27 cellular contexts compared by ENCODE assay signal in genomic region chr12:19916982-19917381, GRCh38.
DNase-seq lines count a peak whose midpoint lies in the region; TF ChIP-seq lines count a peak whose summit lies in the region.
"Had no signal": no experiment of that assay in that cellular context is flagged by ENCODE, and none has a peak within 500 bp of the region (broad histone marks: within the 10 kb centered on the region; RNA-seq: fewer than 3 reads in every experiment).

No MANE protein-coding gene starts in this region.

- peak overlapping the region; percentile 29 for H3K27ac Mint-ChIP-seq in neural progenitor cell
- H3K27ac Mint-ChIP-seq: activated CD8-positive, alpha-beta T cell treated with anti-CD3 and anti-CD28 coated beads for 36 hours; activated naive CD4-positive, alpha-beta T cell treated with anti-CD3 and anti-CD28 coated beads, Interleukin-2, amount 50 U/mL, for 24 hours; natural killer cell treated with Interleukin-12 subunit alpha and Interleukin-12 subunit beta and Interleukin-15 and Interleukin-18, amount 100 ng/mL, for 72 hours had no signal

- H3K9ac ChIP-seq in neural progenitor cell = no peak overlapping the region

- peak overlapping the region; percentile 8 for H3K4me2 ChIP-seq in neural progenitor cell

- H3F3A ChIP-seq in neural progenitor cell (ENCODE audit: low read depth) = peaks cover 16% of the 10 kb centered on the region

- H3K27ac ChIP-seq in neural progenitor cell = no peak overlapping the region
- H3K27ac ChIP-seq: esophagus muscularis mucosa, stomach, upper lobe of left lung, WERI-Rb-1 had no signal

- TF ChIP-seq CTCF in LNCaP clone FGC (IDR thresholded peaks at IDR 0.05; ENCODE audit: control insufficient read depth, extremely low read depth, insufficient read depth) = no peak
- TF ChIP-seq CTCF in neural progenitor cell (IDR thresholded peaks at IDR 0.05) = no peak

- H3K27me3 Mint-ChIP-seq in neural progenitor cell (ENCODE audit: insufficient read depth, low read depth) = peaks cover 5% of the 10 kb centered on the region
- H3K27me3 Mint-ChIP-seq: activated naive CD4-positive, alpha-beta T cell treated with anti-CD3 and anti-CD28 coated beads, Interleukin-2, amount 50 U/mL, for 24 hours had no signal

- H3K36me3 ChIP-seq in neural progenitor cell = no peaks in the 10 kb centered on the region
- H3K36me3 ChIP-seq: ascending aorta, BE2C, esophagus muscularis mucosa, stomach, upper lobe of left lung, WERI-Rb-1 had no signal

- no peaks in the 10 kb centered on the region for H3K79me2 ChIP-seq in neural progenitor cell (ENCODE audit: low read depth)

- no peaks in the 10 kb centered on the region for H3K9me3 Mint-ChIP-seq in neural progenitor cell
- H3K9me3 Mint-ChIP-seq: central memory CD8-positive, alpha-beta T cell; natural killer cell treated with Interleukin-12 subunit alpha and Interleukin-12 subunit beta and Interleukin-15 and Interleukin-18, amount 100 ng/mL, for 72 hours had no signal

- peaks cover 28% of the 10 kb centered on the region for H3K4me1 Mint-ChIP-seq in neural progenitor cell
- H3K4me1 Mint-ChIP-seq: activated naive CD4-positive, alpha-beta T cell treated with anti-CD3 and anti-CD28 coated beads, Interleukin-2, amount 50 U/mL, for 24 hours; central memory CD8-positive, alpha-beta T cell had no signal

- no peak overlapping the region for H3K4me3 Mint-ChIP-seq in neural progenitor cell
- H3K4me3 Mint-ChIP-seq: activated CD8-positive, alpha-beta T cell treated with anti-CD3 and anti-CD28 coated beads for 36 hours; activated naive CD4-positive, alpha-beta T cell treated with anti-CD3 and anti-CD28 coated beads, Interleukin-2, amount 50 U/mL, for 24 hours; central memory CD8-positive, alpha-beta T cell; natural killer cell treated with Interleukin-12 subunit alpha and Interleukin-12 subunit beta and Interleukin-15 and Interleukin-18, amount 100 ng/mL, for 72 hours had no signal

- H3K27me3 ChIP-seq in neural progenitor cell = no peaks in the 10 kb centered on the region
- H3K27me3 ChIP-seq: ascending aorta, BE2C, esophagus muscularis mucosa, upper lobe of left lung had no signal

- no peak overlapping the region for H2AFZ ChIP-seq in neural progenitor cell (replicated peaks)

- H3K36me3 Mint-ChIP-seq in neural progenitor cell = no peaks in the 10 kb centered on the region
- H3K36me3 Mint-ChIP-seq: activated naive CD4-positive, alpha-beta T cell treated with anti-CD3 and anti-CD28 coated beads, Interleukin-2, amount 50 U/mL, for 24 hours; natural killer cell treated with Interleukin-12 subunit alpha and Interleukin-12 subunit beta and Interleukin-15 and Interleukin-18, amount 100 ng/mL, for 72 hours had no signal

- H4K20me1 ChIP-seq in neural progenitor cell (ENCODE audit: low read depth) = no peaks in the 10 kb centered on the region

- peaks cover 42% of the 10 kb centered on the region for H3K4me1 ChIP-seq in neural progenitor cell

- H3K4me3 ChIP-seq in LNCaP clone FGC (ENCODE audit: low read depth, low read length) (no peak overlapping the region), neural progenitor cell (no peak overlapping the region)
- H3K4me3 ChIP-seq: ascending aorta, esophagus muscularis mucosa, K562, stomach, upper lobe of left lung had no signal

- H3K9me3 ChIP-seq in neural progenitor cell (ENCODE audit: low read depth) = no peaks in the 10 kb centered on the region
- H3K9me3 ChIP-seq: ascending aorta, BE2C, esophagus muscularis mucosa, stomach, upper lobe of left lung had no signal

- DNase-seq in NCI-H1417 (lab: John Stamatoyannopoulos, UW) (peak in 2 of 3 experiments; percentile 31 to 63), NCI-H1417 treated with DMSO at 0.1 percent for 48 hours (lab: John Stamatoyannopoulos, UW) (no peak), LNCaP clone FGC (ENCODE audit: low read depth) (peak; percentile 96), NOMO-1 treated with DMSO at 0.1 percent for 48 hours (lab: John Stamatoyannopoulos, UW; ENCODE audit: unreplicated experiment) (peak; percentile 67), neural progenitor cell (ENCODE audit: low spot score) (no peak), NCI-H2171 treated with DMSO at 0.1 percent for 48 hours (lab: John Stamatoyannopoulos, UW) (no peak), cerebellar cortex (ENCODE audit: low spot score) (no peak)
- no peak for DNase-seq in activated CD4-positive, alpha-beta T cell treated with anti-CD3 and anti-CD28 coated beads, Interleukin-2, amount 50 U/mL, for 4 hours
- DNase-seq: 8988T; activated CD8-positive, alpha-beta T cell treated with anti-CD3 and anti-CD28 coated beads for 36 hours; activated T-cell treated with anti-CD3 and anti-CD28 coated beads, Interleukin-2, amount 50 U/mL, for 1 hour; BE2C; effector CD4-positive, alpha-beta T cell; GF-D8; NCI-H1092; NCI-H226; posterior cingulate gyrus; Right ventricle myocardium superior; stomach; upper lobe of left lung; WERI-Rb-1 had no signal

Comparison
In these comparisons a context has a peak if more than half of its experiments do, and no peak if none do; other contexts are left out.
1. DNase-seq: peak in NCI-H1417 (2 of 3), LNCaP clone FGC (single experiment) and NOMO-1 treated with DMSO at 0.1 percent for 48 hours (single experiment); none in NCI-H1417 treated with DMSO at 0.1 percent for 48 hours (single experiment), neural progenitor cell (single experiment), NCI-H2171 treated with DMSO at 0.1 percent for 48 hours (single experiment), activated CD4-positive, alpha-beta T cell treated with anti-CD3 and anti-CD28 coated beads, Interleukin-2, amount 50 U/mL, for 4 hours (0 of 2) and cerebellar cortex (single experiment).